25 cellular contexts compared by ENCODE assay signal in genomic region chr9:72025956-72026355, GRCh38. TPM values are rescaled to one million over a fixed set of nuclear protein-coding genes. Genes with fewer than 3 reads are reported as not detected.
DNase-seq lines count a peak whose midpoint lies in the region; ATAC-seq and TF ChIP-seq lines count a peak whose summit lies in the region.
"Had no signal": no experiment of that assay in that cellular context is flagged by ENCODE, and none has a peak within 500 bp of the region (broad histone marks: within the 10 kb centered on the region; RNA-seq: fewer than 3 reads in every experiment).

No MANE protein-coding gene starts in this region.

- H3K4me1 ChIP-seq in foreskin keratinocyte (peaks cover 21% of the 10 kb centered on the region), transverse colon (peaks cover 0 to 7% (median 3%) of the 10 kb centered on the region in 4 donors), tibial nerve (peaks cover 0 to 4% (median 0%) of the 10 kb centered on the region in 4 donors)
- H3K4me1 ChIP-seq: vagina had no signal

- peak; percentile 59 for ATAC-seq in activated CD8-positive, alpha-beta memory T cell treated with anti-CD3 and anti-CD28 coated beads, Interleukin-2, amount 10 ng/mL, durations not matched to agents 7 days and 5 days
- ATAC-seq in foreskin keratinocyte (peak; percentile 70), HG02623 (IDR thresholded peaks at IDR 0.05; ENCODE audit: unreplicated experiment) (no peak)

- H3K9me3 Mint-ChIP-seq in activated CD8-positive, alpha-beta memory T cell treated with anti-CD3 and anti-CD28 coated beads, Interleukin-2, amount 10 ng/mL, durations not matched to agents 7 days and 5 days (ENCODE audit: low read depth): no peaks in the 10 kb centered on the region
- H3K9me3 Mint-ChIP-seq: CD4-positive, CD25-positive, alpha-beta regulatory T cell had no signal

- TF ChIP-seq POLR2A in transverse colon (IDR thresholded peaks at IDR 0.05) (no peak), tibial nerve (IDR thresholded peaks at IDR 0.05) (no peak)

- no peaks in the 10 kb centered on the region for H3K36me3 Mint-ChIP-seq in activated CD8-positive, alpha-beta memory T cell treated with anti-CD3 and anti-CD28 coated beads, Interleukin-2, amount 10 ng/mL, durations not matched to agents 7 days and 5 days
- H3K36me3 Mint-ChIP-seq: CD4-positive, CD25-positive, alpha-beta regulatory T cell; mesothelial cell of epicardium had no signal

- H3K9me3 ChIP-seq in transverse colon (no peaks in the 10 kb centered on the region), tibial nerve (no peaks in the 10 kb centered on the region)
- H3K9me3 ChIP-seq: vagina had no signal

- no peak overlapping the region for H3K4me3 ChIP-seq in transverse colon
- H3K4me3 ChIP-seq in tibial nerve: no peak overlapping the region
- H3K4me3 ChIP-seq: vagina had no signal

- CTCF ChIA-PET in activated CD8-positive, alpha-beta memory T cell treated with anti-CD3 and anti-CD28 coated beads, Interleukin-2, amount 10 ng/mL, durations not matched to agents 7 days and 5 days (lab: Charles Lee): interaction anchor here (0.7 to 5.1 kb wide), 21 partner anchors 9 to 740 kb away, joined by 3 to 125 read pairs (median 4); no protein-coding TSS in a partner anchor

- no peaks in the 10 kb centered on the region for H3K36me3 ChIP-seq in transverse colon
- H3K36me3 ChIP-seq in tibial nerve: no peaks in the 10 kb centered on the region
- H3K36me3 ChIP-seq: vagina had no signal

- H3K4me1 Mint-ChIP-seq in activated CD8-positive, alpha-beta memory T cell treated with anti-CD3 and anti-CD28 coated beads, Interleukin-2, amount 10 ng/mL, durations not matched to agents 7 days and 5 days: peaks cover 13% of the 10 kb centered on the region
- H3K4me1 Mint-ChIP-seq: mesothelial cell of epicardium had no signal

- H3K4me3 Mint-ChIP-seq in activated CD8-positive, alpha-beta memory T cell treated with anti-CD3 and anti-CD28 coated beads, Interleukin-2, amount 10 ng/mL, durations not matched to agents 7 days and 5 days: no peak overlapping the region
- H3K4me3 Mint-ChIP-seq: activated CD4-positive, alpha-beta T cell treated with anti-CD3 and anti-CD28 coated beads, Interleukin-2, amount 10 ng/mL, durations not matched to agents 24 days and 14 days; CD4-positive, CD25-positive, alpha-beta regulatory T cell; mesothelial cell of epicardium had no signal

- TF ChIP-seq EP300 in transverse colon (IDR thresholded peaks at IDR 0.05; ENCODE audit: low read depth) (no peak), tibial nerve (IDR thresholded peaks at IDR 0.05) (no peak)

- peak overlapping the region; percentile 21 for H3K27ac ChIP-seq in foreskin keratinocyte
- peak overlapping the region; percentile 42 to 81 (median 63) for H3K27ac ChIP-seq in transverse colon
- no peak overlapping the region for H3K27ac ChIP-seq in tibial nerve
- H3K27ac ChIP-seq: vagina had no signal

- in situ Hi-C loops in transverse colon (cut with MboI; ENCODE audit: low pct_ligation_motif_present in 1 of 4, low pct_unique_long_range_greater_than_20kb in 1 of 4, low sequenced_read_pairs in 3 of 4): loop anchor here in 3 of 4 donors (25.0 kb wide), 3 partner anchors 586 to 1161 kb away; no protein-coding TSS in a partner anchor

- H3K27ac Mint-ChIP-seq in activated CD8-positive, alpha-beta memory T cell treated with anti-CD3 and anti-CD28 coated beads, Interleukin-2, amount 10 ng/mL, durations not matched to agents 7 days and 5 days: peak overlapping the region; percentile 81
- H3K27ac Mint-ChIP-seq: activated CD4-positive, alpha-beta T cell treated with anti-CD3 and anti-CD28 coated beads, Interleukin-2, amount 10 ng/mL, durations not matched to agents 24 days and 14 days; CD4-positive, CD25-positive, alpha-beta regulatory T cell; mesothelial cell of epicardium had no signal

- H3K27me3 Mint-ChIP-seq in activated CD8-positive, alpha-beta memory T cell treated with anti-CD3 and anti-CD28 coated beads, Interleukin-2, amount 10 ng/mL, durations not matched to agents 7 days and 5 days: no peaks in the 10 kb centered on the region
- H3K27me3 Mint-ChIP-seq: activated CD4-positive, alpha-beta T cell treated with anti-CD3 and anti-CD28 coated beads, Interleukin-2, amount 10 ng/mL, durations not matched to agents 24 days and 14 days had no signal

- intact Hi-C loops in transverse colon (cut with DNase I; ENCODE audit: low total_unique reads): loop anchor here (5.0 kb wide), 1 partner anchor 219 kb away; no protein-coding TSS in a partner anchor

- whole genome bisulfite sequencing in transverse colon (ENCODE audit: low coverage in 1 of 2), 2 donors: 47 to 50% methylated on average over 2 to 3 of the region's 3 CpGs
- 44 to 57% methylated on average over 3 of the region's 3 CpGs for WGBS in tibial nerve, 2 donors

- TF ChIP-seq CTCF in foreskin keratinocyte (conservative IDR thresholded peaks at IDR 0.05) (no peak), transverse colon (IDR thresholded peaks at IDR 0.05) (no peak), tibial nerve (IDR thresholded peaks at IDR 0.05) (no peak)

- no peaks in the 10 kb centered on the region for H3K27me3 ChIP-seq in foreskin keratinocyte
- no peaks in the 10 kb centered on the region for H3K27me3 ChIP-seq in transverse colon
- H3K27me3 ChIP-seq in tibial nerve: no peaks in the 10 kb centered on the region
- H3K27me3 ChIP-seq: vagina had no signal

- DNase-seq in activated CD8-positive, alpha-beta memory T cell treated with anti-CD3 and anti-CD28 coated beads, Interleukin-2, amount 10 ng/mL, durations not matched to agents 7 days and 5 days: no peak
- DNase-seq in activated CD8-positive, alpha-beta memory T cell treated with anti-CD3 and anti-CD28 coated beads, Interleukin-2, amount 50 U/mL, for 48 hours: no peak
- peak; percentile 33 for DNase-seq in astrocyte of the hippocampus (ENCODE audit: low read depth, low spot score)
- peak; percentile 94 to 97 for DNase-seq in foreskin keratinocyte
- DNase-seq in transverse colon: no peak
- no peak for DNase-seq in tibial nerve (ENCODE audit: low spot score in 2 of 2)
- DNase-seq in NK-92 (lab: John Stamatoyannopoulos, UW; ENCODE audit: unreplicated experiment): no peak
- DNase-seq: activated CD4-positive, alpha-beta T cell treated with anti-CD3 and anti-CD28 coated beads, Interleukin-2, amount 10 ng/mL, durations not matched to agents 24 days and 14 days; activated naive CD4-positive, alpha-beta T cell treated with Interleukin-2 at 50 U/mL for 16 hours; aorta; CD4-positive, CD25-positive, alpha-beta regulatory T cell; effector memory CD4-positive, alpha-beta T cell; NCI-H1048; NCI-H446; Right ventricle myocardium superior; stimulated activated CD4-positive, alpha-beta T cell treated with anti-CD3 and anti-CD28 coated beads, Interleukin-4, amount 100 ng/mL, for 4 hours; substantia nigra had no signal

RNA-seq across cellular contexts. Expression of gene C9orf57, which starts 34.5 kb away (rescaled TPM):
- not detected for total RNA-seq in activated CD8-positive, alpha-beta memory T cell treated with anti-CD3 and anti-CD28 coated beads, Interleukin-2, amount 10 ng/mL, durations not matched to agents 7 days and 5 days
- not detected in 2 replicates for total RNA-seq in foreskin keratinocyte
- polyA plus RNA-seq in foreskin keratinocyte: not detected in 2 replicates
- not detected for total RNA-seq in transverse colon
- total RNA-seq in tibial nerve: not detected
- total RNA-seq: activated CD4-positive, alpha-beta T cell treated with anti-CD3 and anti-CD28 coated beads, Interleukin-2, amount 10 ng/mL, durations not matched to agents 24 days and 14 days; aorta; CD4-positive, CD25-positive, alpha-beta regulatory T cell; cerebellum; fibroblast of villous mesenchyme; HT1080; mesothelial cell of epicardium; pulmonary artery endothelial cell; Right ventricle myocardium superior; vagina had no signal
- polyA plus RNA-seq: aorta; CD4-positive, CD25-positive, alpha-beta regulatory T cell; neural cell had no signal

Comparison
In these comparisons a context has a peak if more than half of its experiments do, and no peak if none do; other contexts are left out.
1. DNase-seq: peak in astrocyte of the hippocampus (single experiment) and foreskin keratinocyte (2 of 2); none in activated CD8-positive, alpha-beta memory T cell treated with anti-CD3 and anti-CD28 coated beads, Interleukin-2, amount 10 ng/mL, durations not matched to agents 7 days and 5 days (single experiment), activated CD8-positive, alpha-beta memory T cell treated with anti-CD3 and anti-CD28 coated beads, Interleukin-2, amount 50 U/mL, for 48 hours (single experiment), transverse colon (single experiment), tibial nerve (0 of 2) and NK-92 (single experiment).
2. H3K27ac ChIP-seq: peak in foreskin keratinocyte (single experiment) and transverse colon (4 of 4); none in tibial nerve (0 of 4).